Comparison of ENCODE assay signal across 1 cellular context in genomic region chr19:48815870-48816501, GRCh38.
TF ChIP-seq lines count a peak whose summit lies in the region.

No MANE protein-coding gene starts in this region.

TF ChIP-seq in HepG2, 621 proteins besides CTCF, POLR2A, EP300 and RAD21 (continued from another document and continues in another):
- TF ChIP-seq FOXP4 (CRISPR knock-in tag; IDR thresholded peaks at IDR 0.05) (0 out of 2 replicates have a peak, but pooled peaks have one; percentile 21), ZNF17 (CRISPR knock-in tag; IDR thresholded peaks at IDR 0.05) (no peak), POGZ (CRISPR knock-in tag; IDR thresholded peaks at IDR 0.05) (no peak), ZNF678 (CRISPR knock-in tag; IDR thresholded peaks at IDR 0.05) (no peak), ZNF121 (CRISPR knock-in tag; IDR thresholded peaks at IDR 0.05) (peak; percentile 98), TBX2 (CRISPR knock-in tag; IDR thresholded peaks at IDR 0.05; ENCODE audit: borderline replicate concordance) (peak; percentile 60; the same call in 1 of the 2 replicates), ZNF790 (CRISPR knock-in tag; IDR thresholded peaks at IDR 0.05; ENCODE audit: borderline replicate concordance) (no peak), KMT2B (CRISPR knock-in tag; IDR thresholded peaks at IDR 0.05) (no peak), SNAPC5 (CRISPR knock-in tag; IDR thresholded peaks at IDR 0.05; ENCODE audit: borderline replicate concordance) (no peak), ZNF772 (CRISPR knock-in tag; IDR thresholded peaks at IDR 0.05) (peak; percentile 48; the same call in 1 of the 2 replicates), TERF1 (CRISPR knock-in tag; IDR thresholded peaks at IDR 0.05) (no peak), ZNF766 (CRISPR knock-in tag; IDR thresholded peaks at IDR 0.05; ENCODE audit: borderline replicate concordance) (no peak), SMAD1 (CRISPR knock-in tag; IDR thresholded peaks at IDR 0.05; ENCODE audit: borderline replicate concordance, low read depth) (no peak), KAT7 (CRISPR knock-in tag; IDR thresholded peaks at IDR 0.05; ENCODE audit: borderline replicate concordance) (0 out of 2 replicates have a peak, but pooled peaks have one; percentile 43), NFIB (CRISPR knock-in tag; IDR thresholded peaks at IDR 0.05; ENCODE audit: borderline replicate concordance) (no peak), ZFYVE20 (CRISPR knock-in tag; IDR thresholded peaks at IDR 0.05; ENCODE audit: borderline replicate concordance, low read depth) (no peak), ZNF839 (CRISPR knock-in tag; IDR thresholded peaks at IDR 0.05; ENCODE audit: borderline replicate concordance) (no peak), TOE1 (CRISPR knock-in tag; IDR thresholded peaks at IDR 0.05) (no peak), FOXK1 (CRISPR knock-in tag; IDR thresholded peaks at IDR 0.05; ENCODE audit: borderline replicate concordance, low read depth) (no peak), ZMYM3 (CRISPR knock-in tag; IDR thresholded peaks at IDR 0.05) (peak; percentile 85), PRDM10 (CRISPR knock-in tag; IDR thresholded peaks at IDR 0.05; ENCODE audit: low read depth) (no peak), TEAD3 (CRISPR knock-in tag; optimal IDR thresholded peaks at IDR 0.05; ENCODE audit: borderline replicate concordance) (no peak), U2AF1 (optimal IDR thresholded peaks at IDR 0.05; ENCODE audit: low read depth, low read length) (no peak), TRIM22 (IDR thresholded peaks at IDR 0.05) (no peak), ZNF776 (CRISPR knock-in tag; IDR thresholded peaks at IDR 0.05) (no peak), ZFP62 (CRISPR knock-in tag; IDR thresholded peaks at IDR 0.05) (no peak), PHB2 (IDR thresholded peaks at IDR 0.05; ENCODE audit: partially characterized antibody) (no peak), NFYB (CRISPR knock-in tag; IDR thresholded peaks at IDR 0.05) (no peak), THAP9 (CRISPR knock-in tag; IDR thresholded peaks at IDR 0.05; ENCODE audit: borderline replicate concordance) (no peak; the same call in 1 of the 2 replicates), GATAD2A (CRISPR knock-in tag; IDR thresholded peaks at IDR 0.05) (peak; percentile 57), PHF8 (CRISPR knock-in tag; IDR thresholded peaks at IDR 0.05) (no peak), HIVEP1 (CRISPR knock-in tag; IDR thresholded peaks at IDR 0.05) (no peak), ZNF646 (CRISPR knock-in tag; IDR thresholded peaks at IDR 0.05) (no peak; the same call in 1 of the 2 replicates), ZNF3 (CRISPR knock-in tag; IDR thresholded peaks at IDR 0.05) (no peak), SIN3B (IDR thresholded peaks at IDR 0.05; ENCODE audit: low read length) (no peak), PTBP1 (IDR thresholded peaks at IDR 0.05; ENCODE audit: low read depth, low read length, poor library complexity, severe bottlenecking) (no peak), ZBTB44 (CRISPR knock-in tag; IDR thresholded peaks at IDR 0.05) (no peak), REXO4 (CRISPR knock-in tag; IDR thresholded peaks at IDR 0.05; ENCODE audit: borderline replicate concordance) (no peak), ZMYM2 (CRISPR knock-in tag; IDR thresholded peaks at IDR 0.05) (peak; percentile 71), ZNF746 (CRISPR knock-in tag; IDR thresholded peaks at IDR 0.05) (peak; percentile 20; the same call in 1 of the 2 replicates), ARID2 (CRISPR knock-in tag; IDR thresholded peaks at IDR 0.05; ENCODE audit: borderline replicate concordance) (no peak), HMG20B (CRISPR knock-in tag; conservative IDR thresholded peaks at IDR 0.05) (no peak), NR2F6 (IDR thresholded peaks at IDR 0.05) (no peak), NR2F6 (CRISPR knock-in tag; IDR thresholded peaks at IDR 0.05) (peak; percentile 56; the same call in 1 of the 2 replicates), NFIC (IDR thresholded peaks at IDR 0.05; ENCODE audit: low read length) (no peak), ZBTB38 (CRISPR knock-in tag; IDR thresholded peaks at IDR 0.05) (no peak), ZMAT3 (CRISPR knock-in tag; conservative IDR thresholded peaks at IDR 0.05) (no peak), EED (CRISPR knock-in tag; IDR thresholded peaks at IDR 0.05) (no peak), ZNF841 (CRISPR knock-in tag; IDR thresholded peaks at IDR 0.05; ENCODE audit: borderline replicate concordance) (no peak), ZNF569 (CRISPR knock-in tag; IDR thresholded peaks at IDR 0.05; ENCODE audit: borderline replicate concordance) (no peak)
